ENCODE assay signal across 15 cellular contexts in genomic region chr1:36766481-36766880, GRCh38.
"Had no signal": no experiment of that assay in that cellular context is flagged by ENCODE, and none has a peak within 500 bp of the region (broad histone marks: within the 10 kb centered on the region; RNA-seq: fewer than 3 reads in every experiment).

No MANE protein-coding gene starts in this region.

- H3K9me3 Mint-ChIP-seq: activated naive CD8-positive, alpha-beta T cell treated with anti-CD3 and anti-CD28 coated beads, Interleukin-2, amount 10 ng/mL, durations not matched to agents 7 days and 5 days; effector memory CD8-positive, alpha-beta T cell; mesothelial cell of epicardium; stimulated activated naive CD8-positive, alpha-beta T cell treated with anti-CD3 and anti-CD28 coated beads, Interleukin-15, amount 100 ng/mL, for 72 hours had no signal

- H3K9me3 ChIP-seq: breast epithelium, ovary, sigmoid colon had no signal

- H3K4me3 Mint-ChIP-seq: activated naive CD8-positive, alpha-beta T cell treated with anti-CD3 and anti-CD28 coated beads, Interleukin-2, amount 10 ng/mL, durations not matched to agents 7 days and 5 days; effector memory CD8-positive, alpha-beta T cell; mesothelial cell of epicardium; stimulated activated naive CD8-positive, alpha-beta T cell treated with anti-CD3 and anti-CD28 coated beads, Interleukin-15, amount 100 ng/mL, for 72 hours had no signal

- H3K36me3 Mint-ChIP-seq: activated naive CD8-positive, alpha-beta T cell treated with anti-CD3 and anti-CD28 coated beads, Interleukin-2, amount 10 ng/mL, durations not matched to agents 7 days and 5 days; mesothelial cell of epicardium had no signal

- H3K4me3 ChIP-seq: breast epithelium, ovary, sigmoid colon had no signal

- H3K27ac Mint-ChIP-seq: activated naive CD8-positive, alpha-beta T cell treated with anti-CD3 and anti-CD28 coated beads, Interleukin-2, amount 10 ng/mL, durations not matched to agents 7 days and 5 days; effector memory CD8-positive, alpha-beta T cell; mesothelial cell of epicardium; stimulated activated naive CD8-positive, alpha-beta T cell treated with anti-CD3 and anti-CD28 coated beads, Interleukin-15, amount 100 ng/mL, for 72 hours had no signal

- H3K27ac ChIP-seq: breast epithelium, epithelial cell of prostate, ovary, sigmoid colon had no signal

- H3K4me1 Mint-ChIP-seq: activated naive CD8-positive, alpha-beta T cell treated with anti-CD3 and anti-CD28 coated beads, Interleukin-2, amount 10 ng/mL, durations not matched to agents 7 days and 5 days; mesothelial cell of epicardium; stimulated activated naive CD8-positive, alpha-beta T cell treated with anti-CD3 and anti-CD28 coated beads, Interleukin-15, amount 100 ng/mL, for 72 hours had no signal

- DNase-seq: activated CD4-positive, CD25-positive, alpha-beta regulatory T cell treated with anti-CD3 and anti-CD28 coated beads, Interleukin-2, amount 50 U/mL, for 72 hours; activated naive CD4-positive, alpha-beta T cell; activated naive CD8-positive, alpha-beta T cell treated with anti-CD3 and anti-CD28 coated beads, Interleukin-2, amount 10 ng/mL, durations not matched to agents 7 days and 5 days; activated T-cell treated with anti-CD3 and anti-CD28 coated beads for 4 hours; anterior cingulate cortex; dermis blood vessel endothelial cell; effector memory CD8-positive, alpha-beta T cell; foreskin melanocyte; ovary; sigmoid colon; stimulated activated CD4-positive, alpha-beta T cell treated with anti-CD3 and anti-CD28 coated beads, Interleukin-1b, Interleukin-23, amount 100 ng/mL, for 48 hours; stimulated activated naive CD8-positive, alpha-beta T cell treated with anti-CD3 and anti-CD28 coated beads, Interleukin-15, amount 100 ng/mL, for 72 hours had no signal

- H3K27me3 ChIP-seq: ovary had no signal

- H3K36me3 ChIP-seq: breast epithelium, ovary, sigmoid colon had no signal

- ATAC-seq: effector memory CD8-positive, alpha-beta T cell; stimulated activated naive CD8-positive, alpha-beta T cell treated with anti-CD3 and anti-CD28 coated beads, Interleukin-15, amount 100 ng/mL, for 72 hours had no signal

- H3K4me1 ChIP-seq: breast epithelium, sigmoid colon had no signal
